ENCODE assay signal across 34 cellular contexts in genomic region chr11:74845978-74846517, GRCh38.
"Had no signal": no experiment of that assay in that cellular context is flagged by ENCODE, and none has a peak within 500 bp of the region (broad histone marks: within the 10 kb centered on the region; RNA-seq: fewer than 3 reads in every experiment).

No MANE protein-coding gene starts in this region.

- H3K4me3 Mint-ChIP-seq: activated CD4-positive, alpha-beta memory T cell treated with anti-CD3 and anti-CD28 coated beads, Interleukin-2, amount 10 ng/mL, durations not matched to agents 7 days and 5 days; activated CD4-positive, alpha-beta T cell treated with anti-CD3 and anti-CD28 coated beads for 36 hours; activated CD4-positive, alpha-beta T cell treated with anti-CD3 and anti-CD28 coated beads, Interleukin-2, amount 10 ng/mL, durations not matched to agents 7 days and 5 days; activated naive CD4-positive, alpha-beta T cell treated with anti-CD3 and anti-CD28 coated beads for 36 hours; activated naive CD4-positive, alpha-beta T cell treated with anti-CD3 and anti-CD28 coated beads, Interleukin-2, amount 50 U/mL, for 24 hours; activated naive CD8-positive, alpha-beta T cell treated with anti-CD3 and anti-CD28 coated beads for 36 hours; activated naive CD8-positive, alpha-beta T cell treated with anti-CD3 and anti-CD28 coated beads, Interleukin-2, amount 50 U/mL, for 24 hours; activated T-cell treated with anti-CD3 and anti-CD28 coated beads, Interleukin-2, amount 50 U/mL, for 24 hours; activated T-helper 1 cell treated with anti-CD3 and anti-CD28 coated beads, Interleukin-12 subunit alpha, Interleukin-12 subunit beta, Interleukin-2, Interleukin-4 antibody, amounts not matched to agents 30 ng/mL and 10 ng/mL and 1 ng/mL, durations not matched to agents 14 hours and 24 hours and 36 hours; T-helper 1 cell treated with Interleukin-12 subunit alpha and Interleukin-12 subunit beta and Interleukin-4 antibody, amounts not matched to agents 30 μg/mL and 1 μg/mL, for 36 hours; T-helper 2 cell treated with Interferon-gamma antibody and Interleukin-4, amounts not matched to agents 5 μg/mL and 100 μg/mL, for 36 hours had no signal

- H3K9me3 Mint-ChIP-seq: activated CD4-positive, alpha-beta memory T cell treated with anti-CD3 and anti-CD28 coated beads, Interleukin-2, amount 10 ng/mL, durations not matched to agents 7 days and 5 days; activated CD4-positive, alpha-beta T cell treated with anti-CD3 and anti-CD28 coated beads, Interleukin-2, amount 10 ng/mL, durations not matched to agents 7 days and 5 days; activated naive CD4-positive, alpha-beta T cell treated with anti-CD3 and anti-CD28 coated beads for 36 hours; activated naive CD4-positive, alpha-beta T cell treated with anti-CD3 and anti-CD28 coated beads, Interleukin-2, amount 50 U/mL, for 24 hours; activated naive CD8-positive, alpha-beta T cell treated with anti-CD3 and anti-CD28 coated beads for 36 hours; activated naive CD8-positive, alpha-beta T cell treated with anti-CD3 and anti-CD28 coated beads, Interleukin-2, amount 50 U/mL, for 24 hours; activated T-cell treated with anti-CD3 and anti-CD28 coated beads, Interleukin-2, amount 50 U/mL, for 24 hours; activated T-helper 1 cell treated with anti-CD3 and anti-CD28 coated beads, Interleukin-12 subunit alpha, Interleukin-12 subunit beta, Interleukin-2, Interleukin-4 antibody, amounts not matched to agents 30 ng/mL and 10 ng/mL and 1 ng/mL, durations not matched to agents 14 hours and 24 hours and 36 hours; activated T-helper 2 cell treated with anti-CD3 and anti-CD28 coated beads, Interferon-gamma antibody, Interleukin-2, Interleukin-4, amounts not matched to agents 10 μg/mL and 5 μg/mL and 100 μg/mL, durations not matched to agents 14 hours and 24 hours and 36 hours; T-helper 1 cell treated with Interleukin-12 subunit alpha and Interleukin-12 subunit beta and Interleukin-4 antibody, amounts not matched to agents 30 μg/mL and 1 μg/mL, for 36 hours; T-helper 2 cell treated with Interferon-gamma antibody and Interleukin-4, amounts not matched to agents 5 μg/mL and 100 μg/mL, for 36 hours had no signal

- H3K27ac ChIP-seq: adrenal gland, body of pancreas, colonic mucosa, epithelial cell of prostate, esophagus squamous epithelium, gastroesophageal sphincter, WERI-Rb-1 had no signal

- ATAC-seq: activated CD4-positive, alpha-beta T cell treated with anti-CD3 and anti-CD28 coated beads for 36 hours; activated naive CD8-positive, alpha-beta T cell treated with anti-CD3 and anti-CD28 coated beads, Interleukin-2, amount 50 U/mL, for 24 hours; body of pancreas; gastroesophageal sphincter had no signal

- H3K4me1 ChIP-seq: adrenal gland, body of pancreas, colonic mucosa, esophagus squamous epithelium, gastroesophageal sphincter had no signal

- H3K27me3 Mint-ChIP-seq: activated CD4-positive, alpha-beta memory T cell treated with anti-CD3 and anti-CD28 coated beads, Interleukin-2, amount 10 ng/mL, durations not matched to agents 7 days and 5 days; activated CD4-positive, alpha-beta T cell treated with anti-CD3 and anti-CD28 coated beads for 36 hours; activated CD4-positive, alpha-beta T cell treated with anti-CD3 and anti-CD28 coated beads, Interleukin-2, amount 10 ng/mL, durations not matched to agents 7 days and 5 days; activated naive CD4-positive, alpha-beta T cell treated with anti-CD3 and anti-CD28 coated beads, Interleukin-2, amount 50 U/mL, for 24 hours; activated naive CD8-positive, alpha-beta T cell treated with anti-CD3 and anti-CD28 coated beads for 36 hours; activated naive CD8-positive, alpha-beta T cell treated with anti-CD3 and anti-CD28 coated beads, Interleukin-2, amount 50 U/mL, for 24 hours; activated T-cell treated with anti-CD3 and anti-CD28 coated beads, Interleukin-2, amount 50 U/mL, for 24 hours had no signal

- FAIRE-seq: endometrium had no signal

- H3K4me3 ChIP-seq: adrenal gland, body of pancreas, colonic mucosa, esophagus squamous epithelium, gastroesophageal sphincter had no signal

- H3K27ac Mint-ChIP-seq: activated CD4-positive, alpha-beta memory T cell treated with anti-CD3 and anti-CD28 coated beads, Interleukin-2, amount 10 ng/mL, durations not matched to agents 7 days and 5 days; activated CD4-positive, alpha-beta T cell treated with anti-CD3 and anti-CD28 coated beads for 36 hours; activated CD4-positive, alpha-beta T cell treated with anti-CD3 and anti-CD28 coated beads, Interleukin-2, amount 10 ng/mL, durations not matched to agents 7 days and 5 days; activated naive CD4-positive, alpha-beta T cell treated with anti-CD3 and anti-CD28 coated beads for 36 hours; activated naive CD4-positive, alpha-beta T cell treated with anti-CD3 and anti-CD28 coated beads, Interleukin-2, amount 50 U/mL, for 24 hours; activated naive CD8-positive, alpha-beta T cell treated with anti-CD3 and anti-CD28 coated beads for 36 hours; activated naive CD8-positive, alpha-beta T cell treated with anti-CD3 and anti-CD28 coated beads, Interleukin-2, amount 50 U/mL, for 24 hours; activated T-cell treated with anti-CD3 and anti-CD28 coated beads, Interleukin-2, amount 50 U/mL, for 24 hours; activated T-helper 1 cell treated with anti-CD3 and anti-CD28 coated beads, Interleukin-12 subunit alpha, Interleukin-12 subunit beta, Interleukin-2, Interleukin-4 antibody, amounts not matched to agents 30 ng/mL and 10 ng/mL and 1 ng/mL, durations not matched to agents 14 hours and 24 hours and 36 hours; activated T-helper 2 cell treated with anti-CD3 and anti-CD28 coated beads, Interferon-gamma antibody, Interleukin-2, Interleukin-4, amounts not matched to agents 10 μg/mL and 5 μg/mL and 100 μg/mL, durations not matched to agents 14 hours and 24 hours and 36 hours; T-helper 1 cell treated with Interleukin-12 subunit alpha and Interleukin-12 subunit beta and Interleukin-4 antibody, amounts not matched to agents 30 μg/mL and 1 μg/mL, for 36 hours; T-helper 2 cell treated with Interferon-gamma antibody and Interleukin-4, amounts not matched to agents 5 μg/mL and 100 μg/mL, for 36 hours had no signal

- H3K9me3 ChIP-seq: adrenal gland, body of pancreas, colonic mucosa, esophagus squamous epithelium, gastroesophageal sphincter had no signal

- DNase-seq: activated CD4-positive, alpha-beta memory T cell treated with anti-CD3 and anti-CD28 coated beads, Interleukin-2, amount 10 ng/mL, durations not matched to agents 7 days and 5 days; activated CD4-positive, alpha-beta T cell treated with anti-CD3 and anti-CD28 coated beads for 36 hours; activated CD4-positive, alpha-beta T cell treated with anti-CD3 and anti-CD28 coated beads, Interleukin-2, amount 10 ng/mL, durations not matched to agents 7 days and 5 days; activated CD4-positive, alpha-beta T cell treated with anti-CD3 and anti-CD28 coated beads, Interleukin-2, amount 50 U/mL, for 4 hours; activated CD4-positive, CD25-positive, alpha-beta regulatory T cell; activated CD4-positive, CD25-positive, alpha-beta regulatory T cell treated with anti-CD3 and anti-CD28 coated beads, Interleukin-2, amount 50 U/mL, for 72 hours; activated CD8-positive, alpha-beta memory T cell treated with anti-CD3 and anti-CD28 coated beads, Interleukin-2, amount 50 U/mL, for 48 hours; activated effector memory CD4-positive, alpha-beta T cell treated with anti-CD3 and anti-CD28 coated beads, Interleukin-2, amount 50 U/mL, for 16 hours; activated naive CD4-positive, alpha-beta T cell treated with anti-CD3 and anti-CD28 coated beads for 36 hours; activated naive CD8-positive, alpha-beta T cell treated with anti-CD3 and anti-CD28 coated beads for 36 hours; activated naive CD8-positive, alpha-beta T cell treated with anti-CD3 and anti-CD28 coated beads, Interleukin-2, amount 50 U/mL, for 24 hours; activated T-cell treated with anti-CD3 and anti-CD28 coated beads for 4 hours; activated T-cell treated with anti-CD3 and anti-CD28 coated beads, Interleukin-2, amount 50 U/mL, for 24 hours; adrenal gland; amygdala; aorta; body of pancreas; caudate nucleus; cerebellar nuclear complex; colonic mucosa; effector CD8-positive, alpha-beta T cell; esophagus squamous epithelium; foreskin melanocyte; hippocampal formation; T1000; WERI-Rb-1 had no signal
